In the genomic region with DNA sequence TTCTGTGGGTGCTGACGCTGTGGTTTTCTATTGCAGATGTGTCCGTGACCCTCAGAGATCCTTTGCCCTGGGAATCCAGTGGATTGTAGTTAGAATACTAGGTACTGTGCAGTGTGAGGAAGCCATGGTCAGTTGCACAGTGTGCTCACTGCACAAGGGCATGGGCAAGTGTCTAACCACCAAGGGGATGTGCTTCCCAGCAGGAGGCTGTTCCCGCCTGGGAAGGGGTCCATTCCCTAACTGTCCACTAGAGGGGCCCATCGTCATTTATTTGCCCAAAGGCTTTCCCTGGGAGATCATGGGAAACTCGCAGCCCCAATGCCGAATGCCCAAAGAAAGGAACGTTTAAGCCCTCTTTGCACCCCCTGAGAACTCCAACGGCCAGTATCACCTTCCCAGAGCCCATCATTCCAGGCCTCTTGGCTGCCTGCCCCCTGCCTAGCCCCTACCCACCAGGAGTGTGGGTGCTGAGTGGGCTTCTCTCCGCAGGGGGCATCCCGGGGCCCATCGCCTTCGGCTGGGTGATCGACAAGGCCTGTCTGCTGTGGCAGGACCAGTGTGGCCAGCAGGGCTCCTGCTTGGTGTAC, we compare ENCODE assay signal across 1 cellular context.
TF ChIP-seq lines count a peak whose summit lies in the region.

No MANE protein-coding gene starts in this region.

TF ChIP-seq in GM12878, 131 proteins besides CTCF, POLR2A, EP300 and RAD21 (continued from another document):
- TF ChIP-seq, protein P1, sequence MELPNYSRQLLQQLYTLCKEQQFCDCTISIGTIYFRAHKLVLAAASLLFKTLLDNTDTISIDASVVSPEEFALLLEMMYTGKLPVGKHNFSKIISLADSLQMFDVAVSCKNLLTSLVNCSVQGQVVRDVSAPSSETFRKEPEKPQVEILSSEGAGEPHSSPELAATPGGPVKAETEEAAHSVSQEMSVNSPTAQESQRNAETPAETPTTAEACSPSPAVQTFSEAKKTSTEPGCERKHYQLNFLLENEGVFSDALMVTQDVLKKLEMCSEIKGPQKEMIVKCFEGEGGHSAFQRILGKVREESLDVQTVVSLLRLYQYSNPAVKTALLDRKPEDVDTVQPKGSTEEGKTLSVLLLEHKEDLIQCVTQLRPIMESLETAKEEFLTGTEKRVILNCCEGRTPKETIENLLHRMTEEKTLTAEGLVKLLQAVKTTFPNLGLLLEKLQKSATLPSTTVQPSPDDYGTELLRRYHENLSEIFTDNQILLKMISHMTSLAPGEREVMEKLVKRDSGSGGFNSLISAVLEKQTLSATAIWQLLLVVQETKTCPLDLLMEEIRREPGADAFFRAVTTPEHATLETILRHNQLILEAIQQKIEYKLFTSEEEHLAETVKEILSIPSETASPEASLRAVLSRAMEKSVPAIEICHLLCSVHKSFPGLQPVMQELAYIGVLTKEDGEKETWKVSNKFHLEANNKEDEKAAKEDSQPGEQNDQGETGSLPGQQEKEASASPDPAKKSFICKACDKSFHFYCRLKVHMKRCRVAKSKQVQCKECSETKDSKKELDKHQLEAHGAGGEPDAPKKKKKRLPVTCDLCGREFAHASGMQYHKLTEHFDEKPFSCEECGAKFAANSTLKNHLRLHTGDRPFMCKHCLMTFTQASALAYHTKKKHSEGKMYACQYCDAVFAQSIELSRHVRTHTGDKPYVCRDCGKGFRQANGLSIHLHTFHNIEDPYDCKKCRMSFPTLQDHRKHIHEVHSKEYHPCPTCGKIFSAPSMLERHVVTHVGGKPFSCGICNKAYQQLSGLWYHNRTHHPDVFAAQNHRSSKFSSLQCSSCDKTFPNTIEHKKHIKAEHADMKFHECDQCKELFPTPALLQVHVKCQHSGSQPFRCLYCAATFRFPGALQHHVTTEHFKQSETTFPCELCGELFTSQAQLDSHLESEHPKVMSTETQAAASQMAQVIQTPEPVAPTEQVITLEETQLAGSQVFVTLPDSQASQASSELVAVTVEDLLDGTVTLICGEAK (IDR thresholded peaks at IDR 0.05; ENCODE audit: borderline replicate concordance) = no peak
- TF ChIP-seq, protein P2, sequence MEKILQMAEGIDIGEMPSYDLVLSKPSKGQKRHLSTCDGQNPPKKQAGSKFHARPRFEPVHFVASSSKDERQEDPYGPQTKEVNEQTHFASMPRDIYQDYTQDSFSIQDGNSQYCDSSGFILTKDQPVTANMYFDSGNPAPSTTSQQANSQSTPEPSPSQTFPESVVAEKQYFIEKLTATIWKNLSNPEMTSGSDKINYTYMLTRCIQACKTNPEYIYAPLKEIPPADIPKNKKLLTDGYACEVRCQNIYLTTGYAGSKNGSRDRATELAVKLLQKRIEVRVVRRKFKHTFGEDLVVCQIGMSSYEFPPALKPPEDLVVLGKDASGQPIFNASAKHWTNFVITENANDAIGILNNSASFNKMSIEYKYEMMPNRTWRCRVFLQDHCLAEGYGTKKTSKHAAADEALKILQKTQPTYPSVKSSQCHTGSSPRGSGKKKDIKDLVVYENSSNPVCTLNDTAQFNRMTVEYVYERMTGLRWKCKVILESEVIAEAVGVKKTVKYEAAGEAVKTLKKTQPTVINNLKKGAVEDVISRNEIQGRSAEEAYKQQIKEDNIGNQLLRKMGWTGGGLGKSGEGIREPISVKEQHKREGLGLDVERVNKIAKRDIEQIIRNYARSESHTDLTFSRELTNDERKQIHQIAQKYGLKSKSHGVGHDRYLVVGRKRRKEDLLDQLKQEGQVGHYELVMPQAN (conservative IDR thresholded peaks at IDR 0.05) = no peak
- no peak for TF ChIP-seq HDGF (IDR thresholded peaks at IDR 0.05)
- TF ChIP-seq SUPT20H (IDR thresholded peaks at IDR 0.05; ENCODE audit: borderline replicate concordance, control insufficient read depth, low read depth, low read length) = no peak
- TF ChIP-seq ETV6 (conservative IDR thresholded peaks at IDR 0.05 in 1 of 2, IDR thresholded peaks at IDR 0.05 in 1 of 2; ENCODE audit: borderline replicate concordance in 1 of 2, low read depth in 1 of 2) = no peak
- no peak for TF ChIP-seq PAX5 (IDR thresholded peaks at IDR 0.05; ENCODE audit: borderline replicate concordance, low read depth, low read length)
- TF ChIP-seq RCOR1 (conservative IDR thresholded peaks at IDR 0.05; ENCODE audit: low read depth, low read length) = no peak
- 0 out of 2 replicates have a peak, but pooled peaks have one; percentile 6 for TF ChIP-seq RUNX3 (IDR thresholded peaks at IDR 0.05; ENCODE audit: low read length)
- TF ChIP-seq ESRRA (IDR thresholded peaks at IDR 0.05; ENCODE audit: low read length) = no peak
- no peak for TF ChIP-seq KLF5 (IDR thresholded peaks at IDR 0.05; ENCODE audit: partially characterized antibody)
- no peak for TF ChIP-seq BCL11A (IDR thresholded peaks at IDR 0.05; ENCODE audit: low read depth, low read length)
- no peak for TF ChIP-seq DPF2 (IDR thresholded peaks at IDR 0.05)
- TF ChIP-seq ZNF207 (IDR thresholded peaks at IDR 0.05; ENCODE audit: borderline replicate concordance) = no peak
- no peak for TF ChIP-seq ZNF217 (IDR thresholded peaks at IDR 0.05)
- TF ChIP-seq IKZF2 (IDR thresholded peaks at IDR 0.05) = peak; percentile 38 to 65; a peak in 3 of 4 replicates
- TF ChIP-seq NBN (IDR thresholded peaks at IDR 0.05) = no peak
- no peak for TF ChIP-seq CREB1 (IDR thresholded peaks at IDR 0.05; ENCODE audit: low read depth)
- TF ChIP-seq WRNIP1 (IDR thresholded peaks at IDR 0.05; ENCODE audit: borderline replicate concordance, low read depth, low read length) = no peak
- TF ChIP-seq GABPA (IDR thresholded peaks at IDR 0.05; ENCODE audit: low read depth) = no peak
- TF ChIP-seq IRF4 (IDR thresholded peaks at IDR 0.05; ENCODE audit: low read depth, low read length) = no peak
- TF ChIP-seq, protein P3, sequence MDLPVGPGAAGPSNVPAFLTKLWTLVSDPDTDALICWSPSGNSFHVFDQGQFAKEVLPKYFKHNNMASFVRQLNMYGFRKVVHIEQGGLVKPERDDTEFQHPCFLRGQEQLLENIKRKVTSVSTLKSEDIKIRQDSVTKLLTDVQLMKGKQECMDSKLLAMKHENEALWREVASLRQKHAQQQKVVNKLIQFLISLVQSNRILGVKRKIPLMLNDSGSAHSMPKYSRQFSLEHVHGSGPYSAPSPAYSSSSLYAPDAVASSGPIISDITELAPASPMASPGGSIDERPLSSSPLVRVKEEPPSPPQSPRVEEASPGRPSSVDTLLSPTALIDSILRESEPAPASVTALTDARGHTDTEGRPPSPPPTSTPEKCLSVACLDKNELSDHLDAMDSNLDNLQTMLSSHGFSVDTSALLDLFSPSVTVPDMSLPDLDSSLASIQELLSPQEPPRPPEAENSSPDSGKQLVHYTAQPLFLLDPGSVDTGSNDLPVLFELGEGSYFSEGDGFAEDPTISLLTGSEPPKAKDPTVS (IDR thresholded peaks at IDR 0.05; ENCODE audit: low read depth, low read length) = no peak
- TF ChIP-seq TARDBP (IDR thresholded peaks at IDR 0.05; ENCODE audit: borderline replicate concordance) = no peak
- TF ChIP-seq GATAD2B (conservative IDR thresholded peaks at IDR 0.05; ENCODE audit: low read depth) = no peak
- TF ChIP-seq CHD2 (IDR thresholded peaks at IDR 0.05; ENCODE audit: borderline replicate concordance, low read depth, low read length) = no peak
- TF ChIP-seq RB1 (IDR thresholded peaks at IDR 0.05; ENCODE audit: borderline replicate concordance) = 0 out of 2 replicates have a peak, but pooled peaks have one; percentile 49
- TF ChIP-seq, protein P4, sequence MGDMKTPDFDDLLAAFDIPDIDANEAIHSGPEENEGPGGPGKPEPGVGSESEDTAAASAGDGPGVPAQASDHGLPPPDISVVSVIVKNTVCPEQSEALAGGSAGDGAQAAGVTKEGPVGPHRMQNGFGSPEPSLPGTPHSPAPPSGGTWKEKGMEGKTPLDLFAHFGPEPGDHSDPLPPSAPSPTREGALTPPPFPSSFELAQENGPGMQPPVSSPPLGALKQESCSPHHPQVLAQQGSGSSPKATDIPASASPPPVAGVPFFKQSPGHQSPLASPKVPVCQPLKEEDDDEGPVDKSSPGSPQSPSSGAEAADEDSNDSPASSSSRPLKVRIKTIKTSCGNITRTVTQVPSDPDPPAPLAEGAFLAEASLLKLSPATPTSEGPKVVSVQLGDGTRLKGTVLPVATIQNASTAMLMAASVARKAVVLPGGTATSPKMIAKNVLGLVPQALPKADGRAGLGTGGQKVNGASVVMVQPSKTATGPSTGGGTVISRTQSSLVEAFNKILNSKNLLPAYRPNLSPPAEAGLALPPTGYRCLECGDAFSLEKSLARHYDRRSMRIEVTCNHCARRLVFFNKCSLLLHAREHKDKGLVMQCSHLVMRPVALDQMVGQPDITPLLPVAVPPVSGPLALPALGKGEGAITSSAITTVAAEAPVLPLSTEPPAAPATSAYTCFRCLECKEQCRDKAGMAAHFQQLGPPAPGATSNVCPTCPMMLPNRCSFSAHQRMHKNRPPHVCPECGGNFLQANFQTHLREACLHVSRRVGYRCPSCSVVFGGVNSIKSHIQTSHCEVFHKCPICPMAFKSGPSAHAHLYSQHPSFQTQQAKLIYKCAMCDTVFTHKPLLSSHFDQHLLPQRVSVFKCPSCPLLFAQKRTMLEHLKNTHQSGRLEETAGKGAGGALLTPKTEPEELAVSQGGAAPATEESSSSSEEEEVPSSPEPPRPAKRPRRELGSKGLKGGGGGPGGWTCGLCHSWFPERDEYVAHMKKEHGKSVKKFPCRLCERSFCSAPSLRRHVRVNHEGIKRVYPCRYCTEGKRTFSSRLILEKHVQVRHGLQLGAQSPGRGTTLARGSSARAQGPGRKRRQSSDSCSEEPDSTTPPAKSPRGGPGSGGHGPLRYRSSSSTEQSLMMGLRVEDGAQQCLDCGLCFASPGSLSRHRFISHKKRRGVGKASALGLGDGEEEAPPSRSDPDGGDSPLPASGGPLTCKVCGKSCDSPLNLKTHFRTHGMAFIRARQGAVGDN (IDR thresholded peaks at IDR 0.05) = no peak
- TF ChIP-seq, protein P5, sequence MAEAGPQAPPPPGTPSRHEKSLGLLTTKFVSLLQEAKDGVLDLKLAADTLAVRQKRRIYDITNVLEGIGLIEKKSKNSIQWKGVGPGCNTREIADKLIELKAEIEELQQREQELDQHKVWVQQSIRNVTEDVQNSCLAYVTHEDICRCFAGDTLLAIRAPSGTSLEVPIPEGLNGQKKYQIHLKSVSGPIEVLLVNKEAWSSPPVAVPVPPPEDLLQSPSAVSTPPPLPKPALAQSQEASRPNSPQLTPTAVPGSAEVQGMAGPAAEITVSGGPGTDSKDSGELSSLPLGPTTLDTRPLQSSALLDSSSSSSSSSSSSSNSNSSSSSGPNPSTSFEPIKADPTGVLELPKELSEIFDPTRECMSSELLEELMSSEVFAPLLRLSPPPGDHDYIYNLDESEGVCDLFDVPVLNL (IDR thresholded peaks at IDR 0.05; ENCODE audit: low read depth, low read length) = no peak
- TF ChIP-seq TCF12 (IDR thresholded peaks at IDR 0.05; ENCODE audit: low read depth, low read length) = no peak
- TF ChIP-seq YY1 (IDR thresholded peaks at IDR 0.05; ENCODE audit: low read depth, low read length) = 0 out of 2 replicates have a peak, but pooled peaks have one; percentile 36
- 0 out of 2 replicates have a peak, but pooled peaks have one; percentile 52 for TF ChIP-seq SMARCA5 (IDR thresholded peaks at IDR 0.05)
- TF ChIP-seq POU2F2 (IDR thresholded peaks at IDR 0.05; ENCODE audit: borderline replicate concordance, low read depth, low read length) = no peak
- peak; percentile 67 for TF ChIP-seq SMC3 (IDR thresholded peaks at IDR 0.05; ENCODE audit: borderline replicate concordance, low read length)
- TF ChIP-seq MTA2 (IDR thresholded peaks at IDR 0.05; ENCODE audit: low read depth) = no peak
- no peak for TF ChIP-seq YBX1 (IDR thresholded peaks at IDR 0.05)
- no peak for TF ChIP-seq ZNF622 (IDR thresholded peaks at IDR 0.05)
- TF ChIP-seq TAF1 (IDR thresholded peaks at IDR 0.05; ENCODE audit: borderline replicate concordance, low read depth, low read length) = no peak
- TF ChIP-seq EED (IDR thresholded peaks at IDR 0.05; ENCODE audit: low read depth) = peak; percentile 73
